ENCODE assay signal across 7 cellular contexts in genomic region chr3:37054370-37054769, GRCh38.
DNase-seq lines count a peak whose midpoint lies in the region; ATAC-seq and TF ChIP-seq lines count a peak whose summit lies in the region.

No MANE protein-coding gene starts in this region.

- H3K27me3 ChIP-seq in OCI-LY3 (ENCODE audit: low read depth, low read length) = no peaks in the 10 kb centered on the region
- H3K27me3 ChIP-seq in thyroid gland = no peaks in the 10 kb centered on the region
- H3K27me3 ChIP-seq in H9 (ENCODE audit: insufficient read depth, low read length) = no peaks in the 10 kb centered on the region

- H4K20me1 ChIP-seq in OCI-LY3 (ENCODE audit: insufficient read depth, low read length) (peaks cover 16% of the 10 kb centered on the region), H9 (ENCODE audit: control insufficient read depth, insufficient read depth, insufficient read length) (no peaks in the 10 kb centered on the region)

- ATAC-seq in GM18861 (IDR thresholded peaks at IDR 0.05; ENCODE audit: unreplicated experiment) (peak; percentile 94), HG02610 (IDR thresholded peaks at IDR 0.05; ENCODE audit: unreplicated experiment) (peak; percentile 92), Right ventricle myocardium superior (ENCODE audit: poor library complexity) (peak; percentile 87)

- H3K36me3 ChIP-seq in OCI-LY3 (replicated peaks; ENCODE audit: low read depth, low read length) = peaks cover 57% of the 10 kb centered on the region
- peaks cover 6 to 21% of the 10 kb centered on the region in 2 donors for H3K36me3 ChIP-seq in thyroid gland

- H2BK120ac ChIP-seq in H9 (ENCODE audit: low read depth, low read length, poor library complexity, severe bottlenecking) = no peak overlapping the region

- TF ChIP-seq CTCF in OCI-LY3 (IDR thresholded peaks at IDR 0.05; ENCODE audit: low read depth, low read length) (no peak), thyroid gland (IDR thresholded peaks at IDR 0.05) (no peak), H9 (conservative IDR thresholded peaks at IDR 0.05) (no peak)

- no peak overlapping the region for H3K4ac ChIP-seq in H9 (ENCODE audit: low read depth, low read length)

- H4K8ac ChIP-seq in H9 (replicated peaks; ENCODE audit: insufficient read length, low read depth, low read length) = no peak overlapping the region

- H3K36me3 Mint-ChIP-seq in H9 (ENCODE audit: insufficient read depth in 1 of 3, low read depth in 3 of 3) = peaks cover 7 to 68% (median 35%) of the 10 kb centered on the region in 3 experiments; a peak in 6 of 7 replicates

- H3K79me1 ChIP-seq in H9 (ENCODE audit: insufficient read depth, low read depth, low read length, poor library complexity, severe bottlenecking) = no peaks in the 10 kb centered on the region

- no peak overlapping the region for H2AK5ac ChIP-seq in H9 (ENCODE audit: insufficient read length, low read length)

- H2AFZ ChIP-seq in OCI-LY3 (ENCODE audit: low read depth, low read length) (no peak overlapping the region), H9 (ENCODE audit: low read length) (no peak overlapping the region)

- H3K27ac ChIP-seq in OCI-LY3 (ENCODE audit: low read length) = peak overlapping the region; percentile 43
- peak overlapping the region in 2 of 3 donors; percentile 76 to 80 for H3K27ac ChIP-seq in thyroid gland
- no peak overlapping the region for H3K27ac ChIP-seq in H9 (ENCODE audit: insufficient read length, low read depth, low read length)

- H3K14ac ChIP-seq in H9 (ENCODE audit: insufficient read depth, low read length) = no peak overlapping the region

- no peak overlapping the region for H3K18ac ChIP-seq in H9 (ENCODE audit: insufficient read length, low read depth, low read length)

- H3T11ph ChIP-seq in H9 (ENCODE audit: low read length) = no peak overlapping the region

- H3K56ac ChIP-seq in H9 (ENCODE audit: insufficient read length, low read depth, low read length) = no peak overlapping the region

- no peak for TF ChIP-seq POLR2A in thyroid gland (IDR thresholded peaks at IDR 0.05)

- H3K9me3 ChIP-seq in OCI-LY3 (ENCODE audit: insufficient read depth, low read length) = no peaks in the 10 kb centered on the region
- no peaks in the 10 kb centered on the region for H3K9me3 ChIP-seq in thyroid gland
- no peaks in the 10 kb centered on the region for H3K9me3 ChIP-seq in H9 (ENCODE audit: control insufficient read depth, low read depth, low read length)

- H3K4me1 Mint-ChIP-seq in H9 = no peaks in the 10 kb centered on the region

- H3K27ac Mint-ChIP-seq in H9 = no peak overlapping the region; a peak in 1 of 7 replicates

- H2BK15ac ChIP-seq in H9 (ENCODE audit: low read depth, low read length) = no peak overlapping the region

- H2BK12ac ChIP-seq in H9 (ENCODE audit: insufficient read length, low read depth, low read length) = no peak overlapping the region

- intact Hi-C loops in Right ventricle myocardium superior (cut with DNase I) (no loop called here), thyroid gland (cut with DNase I) (no loop called here)

- H3K9ac ChIP-seq in OCI-LY3 (ENCODE audit: low read length) (no peak overlapping the region), H9 (ENCODE audit: extremely low read depth, insufficient read length, low read length) (no peak overlapping the region)

- WGBS in thyroid gland, 2 donors = 69 to 74% methylated on average over 3 of the region's 3 CpGs
- no CpG with 5 or more reads among the region's 3 CpGs for WGBS in H9 (ENCODE audit: extremely low coverage, insufficient read length, low lambda C conversion rate)

- no peak overlapping the region for H2BK20ac ChIP-seq in H9 (ENCODE audit: low read depth, low read length, poor library complexity, severe bottlenecking)

- no peaks in the 10 kb centered on the region for H3K9me3 Mint-ChIP-seq in H9

- H3K4me3 ChIP-seq in OCI-LY3 (ENCODE audit: low read length) (no peak overlapping the region), thyroid gland (replicated peaks in 1 of 3) (no peak overlapping the region)

- H3K4me2 ChIP-seq in OCI-LY3 (ENCODE audit: low read length) (peak overlapping the region; percentile 45), H9 (ENCODE audit: insufficient read depth, insufficient read length, low read length) (no peak overlapping the region)

- no peaks in the 10 kb centered on the region for H3K23me2 ChIP-seq in H9 (ENCODE audit: insufficient read length, low read depth, low read length, poor library complexity, severe bottlenecking)

- H2BK5ac ChIP-seq in H9 (ENCODE audit: insufficient read length, low read length) = no peak overlapping the region

- H3K23ac ChIP-seq in H9 (ENCODE audit: insufficient read length, low read depth, low read length) = no peak overlapping the region

- DNase-seq in Right ventricle myocardium superior = no peak
- no peak for DNase-seq in thyroid gland
- no peak for DNase-seq in H9
- DNase-seq in SKM-1 (lab: John Stamatoyannopoulos, UW; ENCODE audit: unreplicated experiment) = no peak

- no peak overlapping the region for H3K4me3 Mint-ChIP-seq in H9

- H4K5ac ChIP-seq in H9 (ENCODE audit: insufficient read length, low read depth, low read length) = no peak overlapping the region

- H3K4me1 ChIP-seq in OCI-LY3 (ENCODE audit: low read length) (peaks cover 16% of the 10 kb centered on the region), thyroid gland (peaks cover 28 to 45% of the 10 kb centered on the region in 2 donors), H9 (ENCODE audit: insufficient read depth, low read length) (no peaks in the 10 kb centered on the region)

- no peak overlapping the region for H4K91ac ChIP-seq in H9 (ENCODE audit: insufficient read length, low read depth, low read length)

- no peaks in the 10 kb centered on the region for H3K79me2 ChIP-seq in OCI-LY3 (ENCODE audit: low read length)
- no peaks in the 10 kb centered on the region for H3K79me2 ChIP-seq in H9 (ENCODE audit: insufficient read depth, low read length)

- H3K27me3 Mint-ChIP-seq in H9 (ENCODE audit: low read depth) = no peaks in the 10 kb centered on the region
